24 cellular contexts compared by ENCODE assay signal in genomic region chr3:126509565-126510322, GRCh38. TPM values are rescaled to one million over a fixed set of nuclear protein-coding genes. Genes with fewer than 3 reads are reported as not detected.
DNase-seq lines count a peak whose midpoint lies in the region; ATAC-seq and TF ChIP-seq lines count a peak whose summit lies in the region.
"Had no signal": no experiment of that assay in that cellular context is flagged by ENCODE, and none has a peak within 500 bp of the region (broad histone marks: within the 10 kb centered on the region; RNA-seq: fewer than 3 reads in every experiment).

No MANE protein-coding gene starts in this region.

- H3K79me1 ChIP-seq in neuronal stem cell (ENCODE audit: low read depth, low read length), result no peaks in the 10 kb centered on the region

- peak overlapping the region; percentile 31 for H3K23ac ChIP-seq in neuronal stem cell (ENCODE audit: low read depth, low read length, poor library complexity)

- H2AFZ ChIP-seq in neuronal stem cell (ENCODE audit: low read length), result no peak overlapping the region

- H4K8ac ChIP-seq in neuronal stem cell (ENCODE audit: low read depth, low read length), result no peak overlapping the region

- H3K27me3 Mint-ChIP-seq in chondrocyte (ENCODE audit: low read depth), result peaks cover 17% of the 10 kb centered on the region

- H3K4ac ChIP-seq in neuronal stem cell (ENCODE audit: low read length), result no peak overlapping the region

- H3K4me1 ChIP-seq in HEK293 (ENCODE audit: control insufficient read depth, insufficient read depth, low read length) (no peaks in the 10 kb centered on the region), neuronal stem cell (ENCODE audit: control insufficient read depth in 2 of 2, insufficient read depth in 1 of 2, low read depth in 1 of 2, low read length in 2 of 2) (peaks cover 0 to 8% of the 10 kb centered on the region in 2 donors)

- peak overlapping the region; percentile 22 for H3K18ac ChIP-seq in neuronal stem cell (ENCODE audit: low read length)

- TF ChIP-seq CTCF in HEK293 (tag by site-specific recombination; IDR thresholded peaks at IDR 0.05), result no peak
- TF ChIP-seq CTCF in chondrocyte (IDR thresholded peaks at IDR 0.05), result no peak

- H2BK120ac ChIP-seq in neuronal stem cell (ENCODE audit: low read depth, low read length), result no peak overlapping the region

- POLR2A ChIA-PET in HEK293 (lab: Yijun Ruan, JAX), result no interaction called here

- H2BK5ac ChIP-seq in neuronal stem cell (ENCODE audit: low read length), result no peak overlapping the region

- CTCF ChIA-PET in HEK293 (lab: Yijun Ruan, JAX), result no interaction called here

- no peak overlapping the region for H3K4me3 Mint-ChIP-seq in chondrocyte (ENCODE audit: unreplicated experiment)
- H3K4me3 Mint-ChIP-seq: memory B cell; natural killer cell treated with Interleukin-12 subunit alpha and Interleukin-12 subunit beta and Interleukin-15 and Interleukin-18, amount 100 ng/mL, for 72 hours had no signal

- H2AK5ac ChIP-seq in neuronal stem cell (ENCODE audit: low read depth, low read length), result peak overlapping the region; percentile 42

- H4K91ac ChIP-seq in neuronal stem cell (ENCODE audit: low read depth, low read length, poor library complexity), result peak overlapping the region; percentile 58

- H3K36me3 Mint-ChIP-seq in chondrocyte (ENCODE audit: low read depth), result no peaks in the 10 kb centered on the region
- H3K36me3 Mint-ChIP-seq: memory B cell; natural killer cell treated with Interleukin-12 subunit alpha and Interleukin-12 subunit beta and Interleukin-15 and Interleukin-18, amount 100 ng/mL, for 72 hours had no signal

- DNase-seq in NCI-H2171 (lab: John Stamatoyannopoulos, UW), result peak; percentile 3
- peak; percentile 60 for DNase-seq in chondrocyte (ENCODE audit: low spot score)
- DNase-seq in neuronal stem cell (ENCODE audit: low spot score), result no peak
- no peak for DNase-seq in COLO829 (ENCODE audit: low spot score)
- DNase-seq in H7, result no peak
- DNase-seq: activated CD8-positive, alpha-beta memory T cell treated with anti-CD3 and anti-CD28 coated beads for 24 hours; Calu3; esophagus squamous epithelium; GDM1; Kasumi-1; NCI-H1436; NCI-H345; SJCRH30 had no signal

- no peak overlapping the region for H3K14ac ChIP-seq in neuronal stem cell (ENCODE audit: low read length)

- H3K9me3 Mint-ChIP-seq in chondrocyte (ENCODE audit: low read depth), result no peaks in the 10 kb centered on the region
- H3K9me3 Mint-ChIP-seq: memory B cell; natural killer cell treated with Interleukin-12 subunit alpha and Interleukin-12 subunit beta and Interleukin-15 and Interleukin-18, amount 100 ng/mL, for 72 hours had no signal

- H2BK15ac ChIP-seq in neuronal stem cell (ENCODE audit: low read length), result peak overlapping the region; percentile 72

- no CpG with 5 or more reads among the region's 20 CpGs for WGBS in neuronal stem cell (ENCODE audit: extremely low coverage in 2 of 2, insufficient read length in 2 of 2, insufficient replicate concordance in 1 of 2), 2 donors

- no peak overlapping the region for H3K27ac Mint-ChIP-seq in chondrocyte (ENCODE audit: unreplicated experiment)
- H3K27ac Mint-ChIP-seq: memory B cell; natural killer cell treated with Interleukin-12 subunit alpha and Interleukin-12 subunit beta and Interleukin-15 and Interleukin-18, amount 100 ng/mL, for 72 hours; progenitor cell of endocrine pancreas had no signal

- H3K4me1 Mint-ChIP-seq in chondrocyte (ENCODE audit: low read depth), result no peaks in the 10 kb centered on the region
- H3K4me1 Mint-ChIP-seq: memory B cell had no signal

- ATAC-seq in HG03457 (IDR thresholded peaks at IDR 0.05; ENCODE audit: unreplicated experiment), result no peak
- ATAC-seq: activated CD4-positive, CD25-positive, alpha-beta regulatory T cell treated with anti-CD3 and anti-CD28 coated beads, Interleukin-2, amount 50 U/mL, for 24 hours; GM12878 had no signal

- H3K4me3 ChIP-seq in HEK293 (ENCODE audit: low read depth, low read length), result no peak overlapping the region
- H3K4me3 ChIP-seq in neuronal stem cell (ENCODE audit: low read length in 2 of 2), result no peak overlapping the region
- no peak overlapping the region for H3K4me3 ChIP-seq in H7 (ENCODE audit: insufficient read depth, low read depth, low read length)
- H3K4me3 ChIP-seq: dorsolateral prefrontal cortex, esophagus squamous epithelium, GM12878, SJCRH30 had no signal

- no peak overlapping the region for H3K4me2 ChIP-seq in neuronal stem cell (ENCODE audit: insufficient read depth, low read length, poor library complexity, severe bottlenecking)

- H3K9me3 ChIP-seq in HEK293 (ENCODE audit: control insufficient read depth, insufficient read depth, low read depth, low read length) (no peaks in the 10 kb centered on the region), neuronal stem cell (replicated peaks in 1 of 2; ENCODE audit: control insufficient read depth in 2 of 2, insufficient read depth in 1 of 2, low read depth in 1 of 2, low read length in 2 of 2) (no peaks in the 10 kb centered on the region)
- H3K9me3 ChIP-seq: esophagus squamous epithelium, SJCRH30 had no signal

- H3K36me3 ChIP-seq in HEK293 (ENCODE audit: control insufficient read depth in 2 of 2, insufficient read depth in 1 of 2, low read length in 2 of 2) (no peaks in the 10 kb centered on the region), neuronal stem cell (replicated peaks in 1 of 2; ENCODE audit: control insufficient read depth in 2 of 2, insufficient read depth in 2 of 2, low read length in 2 of 2) (no peaks in the 10 kb centered on the region), H7 (replicated peaks; ENCODE audit: control insufficient read depth, insufficient read depth, low read length) (no peaks in the 10 kb centered on the region)
- H3K36me3 ChIP-seq: esophagus squamous epithelium, SJCRH30 had no signal

- no peak overlapping the region for H3K27ac ChIP-seq in HEK293 (ENCODE audit: extremely low read depth, low read depth, low read length)
- H3K27ac ChIP-seq in neuronal stem cell (replicated peaks; ENCODE audit: low read length), result no peak overlapping the region
- H3K27ac ChIP-seq: dorsolateral prefrontal cortex, esophagus squamous epithelium, SJCRH30 had no signal

- H2BK12ac ChIP-seq in neuronal stem cell (ENCODE audit: low read length), result no peak overlapping the region

- H3K27me3 ChIP-seq in neuronal stem cell (ENCODE audit: control insufficient read depth in 3 of 3, insufficient read depth in 3 of 3, low read depth in 1 of 3, low read length in 3 of 3) (peaks cover 0 to 49% (median 0%) of the 10 kb centered on the region in 3 experiments), H7 (ENCODE audit: control insufficient read depth, insufficient read depth, low read length) (no peaks in the 10 kb centered on the region)
- H3K27me3 ChIP-seq: dorsolateral prefrontal cortex, SJCRH30 had no signal

- no peak overlapping the region for H3K9ac ChIP-seq in neuronal stem cell (ENCODE audit: low read depth, low read length, poor library complexity)

TF ChIP-seq in HEK293, 187 proteins besides CTCF, POLR2A, EP300 and RAD21 (continues in another document):
- TF ChIP-seq ZNF449 (tag by site-specific recombination; IDR thresholded peaks at IDR 0.05) (peak; percentile 75), PRDM10 (tag by site-specific recombination; IDR thresholded peaks at IDR 0.05) (peak; percentile 41; the same call in 1 of the 2 replicates)

RNA-seq across cellular contexts. Expression of gene UROC1, which starts 7.8 kb away (rescaled TPM):
- total RNA-seq in chondrocyte, result 0.15 TPM in 1 of 3 replicates, not detected in the others
- polyA plus RNA-seq in neuronal stem cell (2013, experiment 1 of 2), result not detected
- polyA plus RNA-seq in neuronal stem cell (2013, experiment 2 of 2), result 0.03 TPM
- not detected in 2 replicates for total RNA-seq in H7 (2014; rRNA removed; shearing (Covaris generic))
- total RNA-seq: Calu3; esophagus squamous epithelium; GM12878; HT-29; natural killer cell treated with Interleukin-12 subunit alpha and Interleukin-12 subunit beta and Interleukin-15 and Interleukin-18, amount 100 ng/mL, for 72 hours; progenitor cell of endocrine pancreas; SJCRH30; T-helper 2 cell treated with Interferon-gamma antibody and Interleukin-4, amounts not matched to agents 100 ng/mL and 5 ng/mL, for 36 hours; temporal lobe had no signal

RNA-seq across cellular contexts. Expression of gene CHST13, which starts 14.2 kb away (rescaled TPM):
- total RNA-seq in chondrocyte, result not detected in 3 replicates
- polyA plus RNA-seq in neuronal stem cell (2013, experiment 1 of 2), result 1.4 TPM
- polyA plus RNA-seq in neuronal stem cell (2013, experiment 2 of 2), result 1.6 TPM
- total RNA-seq in H7 (2014; rRNA removed; shearing (Covaris generic)), result 2.5 and 2.8 TPM in 2 replicates
- total RNA-seq: GM12878; SJCRH30; T-helper 2 cell treated with Interferon-gamma antibody and Interleukin-4, amounts not matched to agents 100 ng/mL and 5 ng/mL, for 36 hours; temporal lobe had no signal
- polyA plus RNA-seq: GM12878 had no signal

RNA-seq across cellular contexts. Expression of gene ZXDC, which starts 34.1 kb away (rescaled TPM):
- 26.3 to 29.7 TPM (median 26.6 TPM) in 3 replicates for total RNA-seq in chondrocyte
- 9.3 TPM for polyA plus RNA-seq in neuronal stem cell (2013, experiment 1 of 2)
- polyA plus RNA-seq in neuronal stem cell (2013, experiment 2 of 2), result 9.8 TPM
- 27.2 and 33.2 TPM in 2 replicates for total RNA-seq in H7 (2014; rRNA removed; shearing (Covaris generic))

RNA-seq across cellular contexts. Expression of gene C3orf22, which starts 49.0 kb away (rescaled TPM):
- not detected in 3 replicates for total RNA-seq in chondrocyte
- polyA plus RNA-seq in neuronal stem cell (2013, experiment 1 of 2), result 0.03 TPM
- not detected for polyA plus RNA-seq in neuronal stem cell (2013, experiment 2 of 2)
- total RNA-seq in H7 (2014; rRNA removed; shearing (Covaris generic)), result not detected in 2 replicates
- total RNA-seq: Calu3; esophagus squamous epithelium; GM12878; HT-29; natural killer cell treated with Interleukin-12 subunit alpha and Interleukin-12 subunit beta and Interleukin-15 and Interleukin-18, amount 100 ng/mL, for 72 hours; SJCRH30; T-helper 2 cell treated with Interferon-gamma antibody and Interleukin-4, amounts not matched to agents 100 ng/mL and 5 ng/mL, for 36 hours; temporal lobe had no signal
- polyA plus RNA-seq: GM12878 had no signal

Comparison
In these comparisons a context has a peak if more than half of its experiments do, and no peak if none do; other contexts are left out.
1. DNase-seq: peak in NCI-H2171 (single experiment) and chondrocyte (single experiment); none in neuronal stem cell (single experiment), COLO829 (single experiment) and H7 (single experiment).